In the genomic region with DNA sequence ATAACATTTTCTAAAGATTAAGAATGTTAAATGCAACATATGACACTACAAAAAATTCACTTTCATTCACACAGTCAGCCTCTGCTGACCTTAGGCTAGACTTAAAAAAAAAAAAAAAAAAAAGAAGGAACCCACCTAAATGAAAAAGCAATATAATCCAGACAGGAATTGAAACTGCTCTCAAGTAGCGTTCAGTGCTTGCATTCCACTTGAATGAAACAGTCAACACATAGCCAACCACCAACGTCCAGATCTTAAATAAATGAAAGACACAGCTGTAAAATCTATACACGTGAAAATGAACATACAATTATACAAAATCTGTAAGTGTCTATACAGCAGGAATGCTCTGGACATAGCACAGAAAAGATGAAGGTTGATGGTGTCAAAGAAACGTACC, we compare ENCODE assay signal across 10 cellular contexts. TPM values are rescaled to one million over a fixed set of nuclear protein-coding genes. Genes with fewer than 3 reads are reported as not detected.
DNase-seq lines count a peak whose midpoint lies in the region; ATAC-seq lines count a peak whose summit lies in the region.
"Had no signal": no experiment of that assay in that cellular context is flagged by ENCODE, and none has a peak within 500 bp of the region (broad histone marks: within the 10 kb centered on the region; RNA-seq: fewer than 3 reads in every experiment).

No MANE protein-coding gene starts in this region.

- H3K4me1 Mint-ChIP-seq in central memory CD8-positive, alpha-beta T cell: peaks cover 55% of the 10 kb centered on the region
- peaks cover 43 to 73% of the 10 kb centered on the region in 2 donors for H3K4me1 Mint-ChIP-seq in immature natural killer cell

- peaks cover 21% of the 10 kb centered on the region for H3K36me3 Mint-ChIP-seq in central memory CD8-positive, alpha-beta T cell (ENCODE audit: insufficient read depth)
- peaks cover 4 to 13% (median 9%) of the 10 kb centered on the region in 3 donors for H3K36me3 Mint-ChIP-seq in immature natural killer cell

- H3K9me3 Mint-ChIP-seq in central memory CD8-positive, alpha-beta T cell: peaks cover 4% of the 10 kb centered on the region
- no peaks in the 10 kb centered on the region for H3K9me3 Mint-ChIP-seq in immature natural killer cell

- DNase-seq in NOMO-1 (lab: John Stamatoyannopoulos, UW; ENCODE audit: unreplicated experiment in 2 of 2) (peak; percentile 32 to 72), renal cortical epithelial cell (ENCODE audit: low read depth) (peak; percentile 53), immature natural killer cell (no peak), D341Med (ENCODE audit: low spot score) (no peak)
- no peak for DNase-seq in central memory CD8-positive, alpha-beta T cell (ENCODE audit: low spot score in 2 of 2)
- DNase-seq: NCI-H526, testis had no signal

- H3K27me3 Mint-ChIP-seq in central memory CD8-positive, alpha-beta T cell: no peaks in the 10 kb centered on the region
- H3K27me3 Mint-ChIP-seq in immature natural killer cell (ENCODE audit: low read depth in 3 of 3): peaks cover 0 to 1% (median 0%) of the 10 kb centered on the region in 3 donors

- H3K4me3 Mint-ChIP-seq in central memory CD8-positive, alpha-beta T cell: no peak overlapping the region
- no peak overlapping the region for H3K4me3 Mint-ChIP-seq in immature natural killer cell

- ATAC-seq in GM21576 (IDR thresholded peaks at IDR 0.05; ENCODE audit: unreplicated experiment) (peak; percentile 39), HG02981 (IDR thresholded peaks at IDR 0.05; ENCODE audit: unreplicated experiment) (no peak), GM19023 (IDR thresholded peaks at IDR 0.05; ENCODE audit: unreplicated experiment) (no peak)
- ATAC-seq in central memory CD8-positive, alpha-beta T cell (replicated peaks; ENCODE audit: extremely low read depth, poor library complexity, severe bottlenecking): no peak

- peak overlapping the region; percentile 25 for H3K27ac Mint-ChIP-seq in central memory CD8-positive, alpha-beta T cell (ENCODE audit: low read depth)
- no peak overlapping the region for H3K27ac Mint-ChIP-seq in immature natural killer cell

RNA-seq across cellular contexts. Expression of gene TMEM245, which starts 11.4 kb away (rescaled TPM):
- total RNA-seq in renal cortical epithelial cell: 87.3 and 168 TPM in 2 replicates
- 10 to 100 TPM; 13.1 to 29.8 (median 20.8) TPM for polyA plus RNA-seq in immature natural killer cell

RNA-seq across cellular contexts. Expression of gene FRRS1L, which starts 58.7 kb away (rescaled TPM):
- total RNA-seq in renal cortical epithelial cell: 0.50 TPM in 1 of 2 replicates, not detected in the other
- not detected for polyA plus RNA-seq in immature natural killer cell

Comparison
In these comparisons a context has a peak if more than half of its experiments do, and no peak if none do; other contexts are left out.
1. DNase-seq: peak in NOMO-1 (2 of 2) and renal cortical epithelial cell (single experiment); none in central memory CD8-positive, alpha-beta T cell (0 of 2), immature natural killer cell (0 of 3) and D341Med (single experiment).